8 cellular contexts compared by ENCODE assay signal in genomic region chr1:2545754-2546514, GRCh38. TPM values are rescaled to one million over a fixed set of nuclear protein-coding genes. Genes with fewer than 3 reads are reported as not detected.
A peak's percentile ranks its signal among the peaks of the same experiment; 100 is the strongest.
DNase-seq lines count a peak whose midpoint lies in the region; ATAC-seq and TF ChIP-seq lines count a peak whose summit lies in the region.

No MANE protein-coding gene starts in this region.

- H3K4me3 ChIP-seq in coronary artery (peak overlapping the region; percentile 85), left lung (peak overlapping the region; percentile 55 to 61)

- peaks cover 3 to 11% of the 10 kb centered on the region in 2 donors for H3K27me3 ChIP-seq in left lung

- intact Hi-C loops in left lung (cut with DNase I), result loop anchor here in 1 of 2 donors (10.0 kb wide), 1 partner anchor 131 kb away; the partner anchor contains the start of gene PEX10

- DNase-seq in A172 (ENCODE audit: low spot score) (peak; percentile 65), NCI-H345 treated with DMSO at 0.1 percent for 48 hours (lab: John Stamatoyannopoulos, UW; ENCODE audit: unreplicated experiment) (peak; percentile 76), coronary artery (ENCODE audit: low spot score) (peak; percentile 95), left lung (peak; percentile 95 to 98)
- DNase-seq in activated CD4-positive, alpha-beta T cell treated with anti-CD3 and anti-CD28 coated beads for 48 hours, result peak; percentile 88
- DNase-seq in stimulated activated CD4-positive, alpha-beta T cell treated with anti-CD3 and anti-CD28 coated beads, Interleukin-4, amount 100 ng/mL, for 48 hours (ENCODE audit: low read depth in 2 of 2), result peak; percentile 74 to 79

- ATAC-seq in HG03097 (IDR thresholded peaks at IDR 0.05; ENCODE audit: low FRiP score, unreplicated experiment), result peak; percentile 30
- peak; percentile 72 for ATAC-seq in left lung

- peak; percentile 98 for TF ChIP-seq POLR2A in GM18526 (IDR thresholded peaks at IDR 0.05; ENCODE audit: extremely low read depth, insufficient read length)

- TF ChIP-seq CTCF in coronary artery (IDR thresholded peaks at IDR 0.05) (no peak), left lung (IDR thresholded peaks at IDR 0.05) (no peak)

- H3K36me3 ChIP-seq in left lung, result no peaks in the 10 kb centered on the region

- H3K4me1 ChIP-seq in left lung, result peaks cover 31 to 74% of the 10 kb centered on the region in 2 donors

- H3K27ac ChIP-seq in coronary artery (peak overlapping the region; percentile 98 to 99), left lung (peak overlapping the region; percentile 97)

- H3K9me3 ChIP-seq in left lung, result no peaks in the 10 kb centered on the region

RNA-seq across cellular contexts. Expression of gene TNFRSF14, which starts 10.2 kb away (rescaled TPM):
- 0.05 and 0.10 TPM in 2 replicates for total RNA-seq in A172 (2014; rRNA removed; shearing (Covaris generic))
- 100 to 1,000 TPM in 1 of 2 donors, 10 to 100 TPM in 1; 90.8 to 109 TPM for total RNA-seq in left lung

RNA-seq across cellular contexts. Expression of gene HES5, which starts 15.9 kb away (rescaled TPM):
- not detected in 2 replicates for total RNA-seq in A172 (2014; rRNA removed; shearing (Covaris generic))
- 1 to 10 TPM in 1 of 2 donors, under 1 TPM in 1; 0.89 to 1.2 TPM for total RNA-seq in left lung

RNA-seq across cellular contexts. Expression of gene PANK4, which starts 19.5 kb away (rescaled TPM):
- 6.5 and 7.7 TPM in 2 replicates for total RNA-seq in A172 (2014; rRNA removed; shearing (Covaris generic))
- 10 to 100 TPM; 29.2 to 29.9 TPM for total RNA-seq in left lung

RNA-seq across cellular contexts. Expression of gene PRXL2B, which starts 40.6 kb away (rescaled TPM):
- total RNA-seq in A172 (2014; rRNA removed; shearing (Covaris generic)), result 23.1 and 27.9 TPM in 2 replicates
- 10 to 100 TPM; 33.2 to 43.4 TPM for total RNA-seq in left lung

Comparison
In these comparisons a context has a peak if more than half of its experiments do, and no peak if none do; other contexts are left out.
1. Peak in every context shown above with its lines: DNase-seq, ATAC-seq, H3K4me3 ChIP-seq and H3K27ac ChIP-seq.
2. RNA of gene TNFRSF14, which starts 10.2 kb away (total RNA-seq): 90.8 to 109 TPM in left lung; 0.05 to 0.10 TPM in A172; every median in the first group is over 10 times any median in the second.